1 cellular context compared by ENCODE assay signal in genomic region chr14:61558271-61558670, GRCh38.
TF ChIP-seq lines count a peak whose summit lies in the region.

No MANE protein-coding gene starts in this region.

TF ChIP-seq in HEK293, 187 proteins besides CTCF, POLR2A, EP300 and RAD21 (continued from another document and continues in another):
- TF ChIP-seq ZNF660 (tag by site-specific recombination; IDR thresholded peaks at IDR 0.05) = peak; percentile 95; the same call in 1 of the 2 replicates
- peak; percentile 82 for TF ChIP-seq SP7 (tag by site-specific recombination; IDR thresholded peaks at IDR 0.05)
- TF ChIP-seq, protein P1, sequence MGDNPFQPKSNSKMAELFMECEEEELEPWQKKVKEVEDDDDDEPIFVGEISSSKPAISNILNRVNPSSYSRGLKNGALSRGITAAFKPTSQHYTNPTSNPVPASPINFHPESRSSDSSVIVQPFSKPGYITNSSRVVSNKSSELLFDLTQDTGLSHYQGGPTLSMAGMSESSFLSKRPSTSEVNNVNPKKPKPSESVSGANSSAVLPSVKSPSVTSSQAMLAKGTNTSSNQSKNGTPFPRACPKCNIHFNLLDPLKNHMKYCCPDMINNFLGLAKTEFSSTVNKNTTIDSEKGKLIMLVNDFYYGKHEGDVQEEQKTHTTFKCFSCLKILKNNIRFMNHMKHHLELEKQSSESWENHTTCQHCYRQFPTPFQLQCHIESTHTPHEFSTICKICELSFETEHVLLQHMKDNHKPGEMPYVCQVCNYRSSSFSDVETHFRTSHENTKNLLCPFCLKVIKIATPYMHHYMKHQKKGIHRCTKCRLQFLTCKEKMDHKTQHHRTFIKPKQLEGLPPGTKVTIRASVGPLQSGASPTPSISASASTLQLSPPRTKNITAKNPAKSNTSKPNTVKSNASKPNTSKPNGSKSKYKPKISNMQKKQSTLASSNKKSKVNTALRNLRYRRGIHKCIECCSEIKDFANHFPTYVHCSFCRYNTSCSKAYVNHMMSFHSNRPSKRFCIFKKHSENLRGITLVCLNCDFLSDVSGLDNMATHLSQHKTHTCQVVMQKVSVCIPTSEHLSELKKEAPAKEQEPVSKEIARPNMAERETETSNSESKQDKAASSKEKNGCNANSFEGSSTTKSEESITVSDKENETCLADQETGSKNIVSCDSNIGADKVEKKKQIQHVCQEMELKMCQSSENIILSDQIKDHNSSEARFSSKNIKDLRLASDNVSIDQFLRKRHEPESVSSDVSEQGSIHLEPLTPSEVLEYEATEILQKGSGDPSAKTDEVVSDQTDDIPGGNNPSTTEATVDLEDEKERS (tag by site-specific recombination; IDR thresholded peaks at IDR 0.05) = no peak
- TF ChIP-seq GLIS1 (tag by site-specific recombination; IDR thresholded peaks at IDR 0.05) = peak; percentile 91
- peak; percentile 19; the same call in 1 of the 2 replicates for TF ChIP-seq ZNF76 (tag by site-specific recombination; IDR thresholded peaks at IDR 0.05; ENCODE audit: borderline replicate concordance, low read depth)
- TF ChIP-seq ZNF16 (tag by site-specific recombination; IDR thresholded peaks at IDR 0.05; ENCODE audit: low read depth) = no peak
- 0 out of 2 replicates have a peak, but pooled peaks have one; percentile 67 for TF ChIP-seq ZNF785 (tag by site-specific recombination; IDR thresholded peaks at IDR 0.05)
- TF ChIP-seq ZNF830 (tag by site-specific recombination; IDR thresholded peaks at IDR 0.05; ENCODE audit: low read depth) = no peak
- TF ChIP-seq ZBTB21 (tag by site-specific recombination; IDR thresholded peaks at IDR 0.05) = peak; percentile 84
- TF ChIP-seq FEZF1 (tag by site-specific recombination; IDR thresholded peaks at IDR 0.05) = peak; percentile 98
- no peak for TF ChIP-seq ZNF292 (tag by site-specific recombination; IDR thresholded peaks at IDR 0.05; ENCODE audit: borderline replicate concordance, low read depth)
- peak; percentile 76; the same call in 1 of the 2 replicates for TF ChIP-seq ZNF843 (tag by site-specific recombination; IDR thresholded peaks at IDR 0.05)
- TF ChIP-seq HOXA7 (CRISPR knock-in tag; IDR thresholded peaks at IDR 0.05; ENCODE audit: borderline replicate concordance) = no peak
- TF ChIP-seq ZNF530 (tag by site-specific recombination; IDR thresholded peaks at IDR 0.05; ENCODE audit: low read depth) = peak; percentile 48; the same call in 1 of the 2 replicates
- peak; percentile 14 for TF ChIP-seq ZNF529 (tag by site-specific recombination; IDR thresholded peaks at IDR 0.05; ENCODE audit: insufficient replicate concordance)
- TF ChIP-seq, protein P2, sequence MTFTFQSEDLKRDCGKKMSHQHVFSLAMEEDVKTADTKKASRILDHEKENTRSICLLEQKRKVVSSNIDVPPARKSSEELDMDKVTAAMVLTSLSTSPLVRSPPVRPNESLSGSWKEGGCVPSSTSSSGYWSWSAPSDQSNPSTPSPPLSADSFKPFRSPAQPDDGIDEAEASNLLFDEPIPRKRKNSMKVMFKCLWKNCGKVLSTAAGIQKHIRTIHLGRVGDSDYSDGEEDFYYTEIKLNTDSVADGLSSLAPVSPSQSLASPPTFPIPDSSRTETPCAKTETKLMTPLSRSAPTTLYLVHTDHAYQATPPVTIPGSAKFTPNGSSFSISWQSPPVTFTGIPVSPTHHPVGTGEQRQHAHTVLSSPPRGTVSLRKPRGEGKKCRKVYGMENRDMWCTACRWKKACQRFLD (tag by site-specific recombination; IDR thresholded peaks at IDR 0.05) = no peak
- no peak for TF ChIP-seq ZNF132 (tag by site-specific recombination; IDR thresholded peaks at IDR 0.05; ENCODE audit: borderline replicate concordance)
- TF ChIP-seq ZNF175 (tag by site-specific recombination; IDR thresholded peaks at IDR 0.05) = no peak
- no peak for TF ChIP-seq ZNF792 (tag by site-specific recombination; IDR thresholded peaks at IDR 0.05)
- TF ChIP-seq ZNF266 (tag by site-specific recombination; IDR thresholded peaks at IDR 0.05; ENCODE audit: low read depth) = no peak
- TF ChIP-seq SALL2 (tag by site-specific recombination; IDR thresholded peaks at IDR 0.05; ENCODE audit: borderline replicate concordance) = no peak
- TF ChIP-seq GLI2 (tag by site-specific recombination; IDR thresholded peaks at IDR 0.05; ENCODE audit: borderline replicate concordance, low read depth) = peak; percentile 48; the same call in 1 of the 2 replicates
- no peak for TF ChIP-seq ZNF777 (tag by site-specific recombination; IDR thresholded peaks at IDR 0.05; ENCODE audit: borderline replicate concordance)
- TF ChIP-seq YY2 (tag by site-specific recombination; IDR thresholded peaks at IDR 0.05) = no peak
- TF ChIP-seq, protein P3, sequence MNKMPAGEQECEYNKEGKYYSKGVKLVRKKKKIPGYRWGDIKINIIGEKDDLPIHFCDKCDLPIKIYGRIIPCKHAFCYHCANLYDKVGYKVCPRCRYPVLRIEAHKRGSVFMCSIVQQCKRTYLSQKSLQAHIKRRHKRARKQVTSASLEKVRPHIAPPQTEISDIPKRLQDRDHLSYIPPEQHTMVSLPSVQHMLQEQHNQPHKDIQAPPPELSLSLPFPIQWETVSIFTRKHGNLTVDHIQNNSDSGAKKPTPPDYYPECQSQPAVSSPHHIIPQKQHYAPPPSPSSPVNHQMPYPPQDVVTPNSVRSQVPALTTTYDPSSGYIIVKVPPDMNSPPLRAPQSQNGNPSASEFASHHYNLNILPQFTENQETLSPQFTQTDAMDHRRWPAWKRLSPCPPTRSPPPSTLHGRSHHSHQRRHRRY (tag by site-specific recombination; IDR thresholded peaks at IDR 0.05) = no peak
- no peak for TF ChIP-seq HOXD13 (CRISPR knock-in tag; IDR thresholded peaks at IDR 0.05; ENCODE audit: borderline replicate concordance)
- no peak for TF ChIP-seq ZNF658 (tag by site-specific recombination; IDR thresholded peaks at IDR 0.05)
- TF ChIP-seq ZNF350 (tag by site-specific recombination; IDR thresholded peaks at IDR 0.05) = no peak
- peak; percentile 92 for TF ChIP-seq ZXDB (tag by site-specific recombination; IDR thresholded peaks at IDR 0.05)
- TF ChIP-seq, protein P4, sequence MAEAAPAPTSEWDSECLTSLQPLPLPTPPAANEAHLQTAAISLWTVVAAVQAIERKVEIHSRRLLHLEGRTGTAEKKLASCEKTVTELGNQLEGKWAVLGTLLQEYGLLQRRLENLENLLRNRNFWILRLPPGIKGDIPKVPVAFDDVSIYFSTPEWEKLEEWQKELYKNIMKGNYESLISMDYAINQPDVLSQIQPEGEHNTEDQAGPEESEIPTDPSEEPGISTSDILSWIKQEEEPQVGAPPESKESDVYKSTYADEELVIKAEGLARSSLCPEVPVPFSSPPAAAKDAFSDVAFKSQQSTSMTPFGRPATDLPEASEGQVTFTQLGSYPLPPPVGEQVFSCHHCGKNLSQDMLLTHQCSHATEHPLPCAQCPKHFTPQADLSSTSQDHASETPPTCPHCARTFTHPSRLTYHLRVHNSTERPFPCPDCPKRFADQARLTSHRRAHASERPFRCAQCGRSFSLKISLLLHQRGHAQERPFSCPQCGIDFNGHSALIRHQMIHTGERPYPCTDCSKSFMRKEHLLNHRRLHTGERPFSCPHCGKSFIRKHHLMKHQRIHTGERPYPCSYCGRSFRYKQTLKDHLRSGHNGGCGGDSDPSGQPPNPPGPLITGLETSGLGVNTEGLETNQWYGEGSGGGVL (tag by site-specific recombination; IDR thresholded peaks at IDR 0.05) = 0 out of 2 replicates have a peak, but pooled peaks have one; percentile 35
- TF ChIP-seq ZNF560 (tag by site-specific recombination; IDR thresholded peaks at IDR 0.05; ENCODE audit: borderline replicate concordance) = no peak
- TF ChIP-seq ZNF148 (tag by site-specific recombination; IDR thresholded peaks at IDR 0.05; ENCODE audit: borderline replicate concordance) = no peak
- no peak for TF ChIP-seq ZNF473 (tag by site-specific recombination; IDR thresholded peaks at IDR 0.05)
- no peak for TF ChIP-seq ZNF571 (tag by site-specific recombination; IDR thresholded peaks at IDR 0.05)
- no peak for TF ChIP-seq ZNF174 (tag by site-specific recombination; IDR thresholded peaks at IDR 0.05)
- TF ChIP-seq ZNF629 (tag by site-specific recombination; IDR thresholded peaks at IDR 0.05) = peak; percentile 82
- TF ChIP-seq, protein P5, sequence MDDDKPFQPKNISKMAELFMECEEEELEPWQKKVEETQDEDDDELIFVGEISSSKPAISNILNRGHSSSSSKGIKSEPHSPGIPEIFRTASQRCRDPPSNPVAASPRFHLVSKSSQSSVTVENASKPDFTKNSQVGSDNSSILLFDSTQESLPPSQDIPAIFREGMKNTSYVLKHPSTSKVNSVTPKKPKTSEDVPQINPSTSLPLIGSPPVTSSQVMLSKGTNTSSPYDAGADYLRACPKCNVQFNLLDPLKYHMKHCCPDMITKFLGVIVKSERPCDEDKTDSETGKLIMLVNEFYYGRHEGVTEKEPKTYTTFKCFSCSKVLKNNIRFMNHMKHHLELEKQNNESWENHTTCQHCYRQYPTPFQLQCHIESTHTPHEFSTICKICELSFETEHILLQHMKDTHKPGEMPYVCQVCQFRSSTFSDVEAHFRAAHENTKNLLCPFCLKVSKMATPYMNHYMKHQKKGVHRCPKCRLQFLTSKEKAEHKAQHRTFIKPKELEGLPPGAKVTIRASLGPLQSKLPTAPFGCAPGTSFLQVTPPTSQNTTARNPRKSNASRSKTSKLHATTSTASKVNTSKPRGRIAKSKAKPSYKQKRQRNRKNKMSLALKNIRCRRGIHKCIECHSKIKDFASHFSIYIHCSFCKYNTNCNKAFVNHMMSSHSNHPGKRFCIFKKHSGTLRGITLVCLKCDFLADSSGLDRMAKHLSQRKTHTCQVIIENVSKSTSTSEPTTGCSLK (tag by site-specific recombination; IDR thresholded peaks at IDR 0.05) = no peak
- TF ChIP-seq ZNF433 (tag by site-specific recombination; IDR thresholded peaks at IDR 0.05; ENCODE audit: low read depth) = no peak
- TF ChIP-seq KLF8 (tag by site-specific recombination; IDR thresholded peaks at IDR 0.05) = no peak
- peak; percentile 66 for TF ChIP-seq PRDM6 (tag by site-specific recombination; IDR thresholded peaks at IDR 0.05)
- TF ChIP-seq, protein P6, sequence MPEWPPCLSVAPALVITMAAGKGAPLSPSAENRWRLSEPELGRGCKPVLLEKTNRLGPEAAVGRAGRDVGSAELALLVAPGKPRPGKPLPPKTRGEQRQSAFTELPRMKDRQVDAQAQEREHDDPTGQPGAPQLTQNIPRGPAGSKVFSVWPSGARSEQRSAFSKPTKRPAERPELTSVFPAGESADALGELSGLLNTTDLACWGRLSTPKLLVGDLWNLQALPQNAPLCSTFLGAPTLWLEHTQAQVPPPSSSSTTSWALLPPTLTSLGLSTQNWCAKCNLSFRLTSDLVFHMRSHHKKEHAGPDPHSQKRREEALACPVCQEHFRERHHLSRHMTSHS (tag by site-specific recombination; IDR thresholded peaks at IDR 0.05) = no peak; the same call in 1 of the 2 replicates
- peak; percentile 58 for TF ChIP-seq INSM2 (tag by site-specific recombination; IDR thresholded peaks at IDR 0.05)
- no peak for TF ChIP-seq ZNF639 (tag by site-specific recombination; IDR thresholded peaks at IDR 0.05)
